ENCODE assay signal across 1 cellular context in the genomic region with DNA sequence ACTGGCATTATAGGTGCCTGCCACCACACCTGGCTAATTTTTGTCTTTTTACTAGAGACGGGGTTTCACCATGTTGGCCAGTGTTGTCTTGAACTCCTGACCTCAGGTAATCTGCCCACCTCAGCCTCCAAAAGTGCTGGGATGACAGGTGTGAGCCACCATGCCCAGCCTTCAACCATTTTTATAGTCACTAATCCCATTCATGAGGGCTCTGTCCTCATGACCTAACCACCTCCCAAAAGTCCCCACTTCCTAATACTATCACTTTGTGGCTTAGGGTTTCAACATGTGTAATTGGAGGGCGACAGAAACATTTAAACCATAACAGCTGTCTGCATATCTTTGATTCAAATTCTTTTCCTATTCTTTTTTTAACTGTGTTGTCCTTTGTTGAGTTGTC.
TF ChIP-seq lines count a peak whose summit lies in the region.

No MANE protein-coding gene starts in this region.

TF ChIP-seq in GM12878, 131 proteins besides CTCF, POLR2A, EP300 and RAD21 (continued from another document):
- TF ChIP-seq, protein P1, sequence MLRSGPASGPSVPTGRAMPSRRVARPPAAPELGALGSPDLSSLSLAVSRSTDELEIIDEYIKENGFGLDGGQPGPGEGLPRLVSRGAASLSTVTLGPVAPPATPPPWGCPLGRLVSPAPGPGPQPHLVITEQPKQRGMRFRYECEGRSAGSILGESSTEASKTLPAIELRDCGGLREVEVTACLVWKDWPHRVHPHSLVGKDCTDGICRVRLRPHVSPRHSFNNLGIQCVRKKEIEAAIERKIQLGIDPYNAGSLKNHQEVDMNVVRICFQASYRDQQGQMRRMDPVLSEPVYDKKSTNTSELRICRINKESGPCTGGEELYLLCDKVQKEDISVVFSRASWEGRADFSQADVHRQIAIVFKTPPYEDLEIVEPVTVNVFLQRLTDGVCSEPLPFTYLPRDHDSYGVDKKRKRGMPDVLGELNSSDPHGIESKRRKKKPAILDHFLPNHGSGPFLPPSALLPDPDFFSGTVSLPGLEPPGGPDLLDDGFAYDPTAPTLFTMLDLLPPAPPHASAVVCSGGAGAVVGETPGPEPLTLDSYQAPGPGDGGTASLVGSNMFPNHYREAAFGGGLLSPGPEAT (IDR thresholded peaks at IDR 0.05; ENCODE audit: low read depth): peak; percentile 39; the same call in 1 of the 2 replicates
- TF ChIP-seq GABPA (IDR thresholded peaks at IDR 0.05; ENCODE audit: low read depth): no peak
TF ChIP-seq in GM12878: peak in this region for 2.
